In the genomic region with DNA sequence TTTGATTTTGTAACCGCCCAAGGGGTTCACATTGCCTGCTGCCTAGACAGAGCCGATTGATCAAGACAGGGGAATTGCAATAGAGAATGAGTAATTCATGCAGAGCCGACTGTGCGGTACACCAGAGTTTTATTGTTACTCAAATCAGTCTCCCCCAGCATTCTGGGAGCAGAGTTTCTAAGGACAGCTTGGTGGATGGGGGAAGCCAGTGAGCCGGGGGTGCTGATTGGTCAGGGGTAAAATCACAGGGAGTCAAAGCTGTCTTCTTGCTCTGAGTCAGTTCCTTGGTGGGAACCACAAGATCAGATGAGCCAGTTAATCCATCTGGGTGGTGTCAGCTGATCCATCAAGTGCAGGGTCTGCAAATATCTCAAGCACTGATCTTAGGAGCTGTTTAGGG, we compare ENCODE assay signal across 8 cellular contexts.
DNase-seq lines count a peak whose midpoint lies in the region; ATAC-seq and TF ChIP-seq lines count a peak whose summit lies in the region.

No MANE protein-coding gene starts in this region.

- H3K36me3 ChIP-seq in ovary = no peaks in the 10 kb centered on the region

- no peak for TF ChIP-seq POLR2A in ovary (IDR thresholded peaks at IDR 0.05)

- 90 to 92% (median 91%) methylated on average over 5 of the region's 5 CpGs for WGBS in ovary, 3 donors

- no peak for ATAC-seq in activated CD8-positive, alpha-beta T cell treated with anti-CD3 and anti-CD28 coated beads, Interleukin-2, amount 10 ng/mL, durations not matched to agents 7 days and 5 days

- H3K27ac Mint-ChIP-seq in activated naive CD4-positive, alpha-beta T cell treated with anti-CD3 and anti-CD28 coated beads for 36 hours = no peak overlapping the region
- no peak overlapping the region for H3K27ac Mint-ChIP-seq in activated CD8-positive, alpha-beta T cell treated with anti-CD3 and anti-CD28 coated beads, Interleukin-2, amount 10 ng/mL, durations not matched to agents 7 days and 5 days
- peak overlapping the region; percentile 27 for H3K27ac Mint-ChIP-seq in stimulated activated naive CD8-positive, alpha-beta T cell treated with anti-CD3 and anti-CD28 coated beads, Interleukin-15, Interleukin-2, amounts not matched to agents 100 ng/mL and 50 ng/mL, for 24 hours

- intact Hi-C loops in activated naive CD4-positive, alpha-beta T cell treated with anti-CD3 and anti-CD28 coated beads for 36 hours (cut with micrococcal nuclease) = loop anchor here (1.0 kb wide), 1 partner anchor 9 kb away; no protein-coding TSS in a partner anchor
- intact Hi-C loops in ovary (cut with DNase I) = no loop called here

- no peak overlapping the region for H3K4me3 Mint-ChIP-seq in activated naive CD4-positive, alpha-beta T cell treated with anti-CD3 and anti-CD28 coated beads for 36 hours
- H3K4me3 Mint-ChIP-seq in activated CD8-positive, alpha-beta T cell treated with anti-CD3 and anti-CD28 coated beads, Interleukin-2, amount 10 ng/mL, durations not matched to agents 7 days and 5 days = no peak overlapping the region
- no peak overlapping the region for H3K4me3 Mint-ChIP-seq in stimulated activated naive CD8-positive, alpha-beta T cell treated with anti-CD3 and anti-CD28 coated beads, Interleukin-15, Interleukin-2, amounts not matched to agents 100 ng/mL and 50 ng/mL, for 24 hours

- H3K27me3 ChIP-seq in ovary = no peaks in the 10 kb centered on the region

- peak; percentile 74 for DNase-seq in activated naive CD4-positive, alpha-beta T cell treated with anti-CD3 and anti-CD28 coated beads for 36 hours
- no peak for DNase-seq in activated naive CD4-positive, alpha-beta T cell (lab: John Stamatoyannopoulos, UW)
- DNase-seq in activated CD8-positive, alpha-beta T cell treated with anti-CD3 and anti-CD28 coated beads, Interleukin-2, amount 10 ng/mL, durations not matched to agents 7 days and 5 days = peak; percentile 40
- DNase-seq in glomerular visceral epithelial cell (ENCODE audit: extremely low spot score) = peak; percentile 51
- DNase-seq in ovary = no peak
- DNase-seq in occipital lobe (lab: John Stamatoyannopoulos, UW) = no peak
- no peak for DNase-seq in AML-193 (lab: John Stamatoyannopoulos, UW)

- H3K36me3 Mint-ChIP-seq in activated naive CD4-positive, alpha-beta T cell treated with anti-CD3 and anti-CD28 coated beads for 36 hours (ENCODE audit: low read depth) = no peaks in the 10 kb centered on the region
- H3K36me3 Mint-ChIP-seq in activated CD8-positive, alpha-beta T cell treated with anti-CD3 and anti-CD28 coated beads, Interleukin-2, amount 10 ng/mL, durations not matched to agents 7 days and 5 days (ENCODE audit: low read depth) = peaks cover 5% of the 10 kb centered on the region
- peaks cover 4% of the 10 kb centered on the region for H3K36me3 Mint-ChIP-seq in stimulated activated naive CD8-positive, alpha-beta T cell treated with anti-CD3 and anti-CD28 coated beads, Interleukin-15, Interleukin-2, amounts not matched to agents 100 ng/mL and 50 ng/mL, for 24 hours (ENCODE audit: low read depth)

- H3K4me1 Mint-ChIP-seq in activated naive CD4-positive, alpha-beta T cell treated with anti-CD3 and anti-CD28 coated beads for 36 hours (ENCODE audit: low read depth) = peaks cover 13% of the 10 kb centered on the region
- peaks cover 6% of the 10 kb centered on the region for H3K4me1 Mint-ChIP-seq in activated CD8-positive, alpha-beta T cell treated with anti-CD3 and anti-CD28 coated beads, Interleukin-2, amount 10 ng/mL, durations not matched to agents 7 days and 5 days (ENCODE audit: low read depth)
- H3K4me1 Mint-ChIP-seq in stimulated activated naive CD8-positive, alpha-beta T cell treated with anti-CD3 and anti-CD28 coated beads, Interleukin-15, Interleukin-2, amounts not matched to agents 100 ng/mL and 50 ng/mL, for 24 hours (ENCODE audit: low read depth) = peaks cover 18% of the 10 kb centered on the region

- peaks cover 8% of the 10 kb centered on the region for H3K9me3 Mint-ChIP-seq in activated naive CD4-positive, alpha-beta T cell treated with anti-CD3 and anti-CD28 coated beads for 36 hours
- H3K9me3 Mint-ChIP-seq in activated CD8-positive, alpha-beta T cell treated with anti-CD3 and anti-CD28 coated beads, Interleukin-2, amount 10 ng/mL, durations not matched to agents 7 days and 5 days (ENCODE audit: insufficient read depth) = no peaks in the 10 kb centered on the region
- H3K9me3 Mint-ChIP-seq in stimulated activated naive CD8-positive, alpha-beta T cell treated with anti-CD3 and anti-CD28 coated beads, Interleukin-15, Interleukin-2, amounts not matched to agents 100 ng/mL and 50 ng/mL, for 24 hours = peaks cover 5% of the 10 kb centered on the region

- H3K27me3 Mint-ChIP-seq in activated naive CD4-positive, alpha-beta T cell treated with anti-CD3 and anti-CD28 coated beads for 36 hours (ENCODE audit: low read depth) = no peaks in the 10 kb centered on the region
- peaks cover 2% of the 10 kb centered on the region for H3K27me3 Mint-ChIP-seq in activated CD8-positive, alpha-beta T cell treated with anti-CD3 and anti-CD28 coated beads, Interleukin-2, amount 10 ng/mL, durations not matched to agents 7 days and 5 days (ENCODE audit: low read depth)
- H3K27me3 Mint-ChIP-seq in stimulated activated naive CD8-positive, alpha-beta T cell treated with anti-CD3 and anti-CD28 coated beads, Interleukin-15, Interleukin-2, amounts not matched to agents 100 ng/mL and 50 ng/mL, for 24 hours = no peaks in the 10 kb centered on the region

- TF ChIP-seq EP300 in ovary (IDR thresholded peaks at IDR 0.05) = no peak

- CTCF ChIA-PET in activated naive CD4-positive, alpha-beta T cell treated with anti-CD3 and anti-CD28 coated beads for 36 hours (lab: Charles Lee) = interaction anchor here (0.7 kb wide), 1 partner anchor 225 kb away, joined by 4 read pairs; no protein-coding TSS in a partner anchor
- CTCF ChIA-PET in activated CD8-positive, alpha-beta T cell treated with anti-CD3 and anti-CD28 coated beads, Interleukin-2, amount 10 ng/mL, durations not matched to agents 7 days and 5 days (lab: Charles Lee) = interaction anchor here (1.0 kb wide), 1 partner anchor 10 kb away, joined by 6 read pairs; no protein-coding TSS in a partner anchor

- no peaks in the 10 kb centered on the region for H3K9me3 ChIP-seq in ovary

- no peak overlapping the region for H3K27ac ChIP-seq in ovary

- H3K4me3 ChIP-seq in ovary = no peak overlapping the region

- TF ChIP-seq CTCF in ovary (IDR thresholded peaks at IDR 0.05) = no peak

- POLR2A ChIA-PET in activated CD8-positive, alpha-beta T cell treated with anti-CD3 and anti-CD28 coated beads, Interleukin-2, amount 10 ng/mL, durations not matched to agents 7 days and 5 days (lab: Charles Lee) = interaction anchor here (0.5 to 0.9 kb wide), 2 partner anchors 62 to 74 kb away, joined by 3 to 5 read pairs; no protein-coding TSS in a partner anchor

- no peaks in the 10 kb centered on the region for H3K4me1 ChIP-seq in ovary (ENCODE audit: insufficient read depth)

Comparison
In these comparisons a context has a peak if more than half of its experiments do, and no peak if none do; other contexts are left out.
1. DNase-seq: peak in activated naive CD4-positive, alpha-beta T cell treated with anti-CD3 and anti-CD28 coated beads for 36 hours (single experiment), activated CD8-positive, alpha-beta T cell treated with anti-CD3 and anti-CD28 coated beads, Interleukin-2, amount 10 ng/mL, durations not matched to agents 7 days and 5 days (single experiment) and glomerular visceral epithelial cell (single experiment); none in activated naive CD4-positive, alpha-beta T cell (0 of 4), ovary (0 of 5), occipital lobe (single experiment) and AML-193 (0 of 2).